ENCODE assay signal across 1 cellular context in genomic region chr9:4901401-4902134, GRCh38.
TF ChIP-seq lines count a peak whose summit lies in the region.
"Not testable (repeated sequence)": the region's sequence is repeated elsewhere in the genome, so short reads cannot be mapped to it uniquely, and the experiment has no call there.

No MANE protein-coding gene starts in this region.

TF ChIP-seq in HepG2, 621 proteins besides CTCF, POLR2A, EP300 and RAD21 (continued from another document):
- 0 out of 2 replicates have a peak, but pooled peaks have one; percentile 30 for TF ChIP-seq ZNF142 (CRISPR knock-in tag; IDR thresholded peaks at IDR 0.05)
- not testable (repeated sequence) for TF ChIP-seq NR2F6 (IDR thresholded peaks at IDR 0.05)
- 0 out of 2 replicates have a peak, but pooled peaks have one; percentile 30 for TF ChIP-seq NR2F6 (CRISPR knock-in tag; IDR thresholded peaks at IDR 0.05)
- TF ChIP-seq FOXP4 (CRISPR knock-in tag; IDR thresholded peaks at IDR 0.05), result 0 out of 2 replicates have a peak, but pooled peaks have one; percentile 19
- TF ChIP-seq HMG20A (CRISPR knock-in tag; IDR thresholded peaks at IDR 0.05; ENCODE audit: borderline replicate concordance), result 0 out of 2 replicates have a peak, but pooled peaks have one; percentile 16
- 0 out of 2 replicates have a peak, but pooled peaks have one; percentile 50 for TF ChIP-seq ZGPAT (CRISPR knock-in tag; IDR thresholded peaks at IDR 0.05)
- peak; percentile 61 for TF ChIP-seq PATZ1 (CRISPR knock-in tag; IDR thresholded peaks at IDR 0.05)
- peak; percentile 43; the same call in 1 of the 2 replicates for TF ChIP-seq DMAP1 (CRISPR knock-in tag; IDR thresholded peaks at IDR 0.05)
- TF ChIP-seq MYC (CRISPR knock-in tag; IDR thresholded peaks at IDR 0.05; ENCODE audit: borderline replicate concordance), result peak; percentile 8; the same call in 1 of the 2 replicates
- 0 out of 2 replicates have a peak, but pooled peaks have one; percentile 20 for TF ChIP-seq ISL2 (CRISPR knock-in tag; IDR thresholded peaks at IDR 0.05)
- peak; percentile 67; the same call in 1 of the 2 replicates for TF ChIP-seq ZNF292 (CRISPR knock-in tag; IDR thresholded peaks at IDR 0.05; ENCODE audit: borderline replicate concordance, low read depth)
- peak; percentile 51 for TF ChIP-seq POLR2G (IDR thresholded peaks at IDR 0.05; ENCODE audit: low read depth, low read length)
- TF ChIP-seq GATAD2A (CRISPR knock-in tag; IDR thresholded peaks at IDR 0.05), result peak; percentile 48; the same call in 1 of the 2 replicates
- TF ChIP-seq PHF21A (CRISPR knock-in tag; IDR thresholded peaks at IDR 0.05), result 0 out of 2 replicates have a peak, but pooled peaks have one; percentile 22
